ENCODE assay signal across 11 cellular contexts in the genomic region with DNA sequence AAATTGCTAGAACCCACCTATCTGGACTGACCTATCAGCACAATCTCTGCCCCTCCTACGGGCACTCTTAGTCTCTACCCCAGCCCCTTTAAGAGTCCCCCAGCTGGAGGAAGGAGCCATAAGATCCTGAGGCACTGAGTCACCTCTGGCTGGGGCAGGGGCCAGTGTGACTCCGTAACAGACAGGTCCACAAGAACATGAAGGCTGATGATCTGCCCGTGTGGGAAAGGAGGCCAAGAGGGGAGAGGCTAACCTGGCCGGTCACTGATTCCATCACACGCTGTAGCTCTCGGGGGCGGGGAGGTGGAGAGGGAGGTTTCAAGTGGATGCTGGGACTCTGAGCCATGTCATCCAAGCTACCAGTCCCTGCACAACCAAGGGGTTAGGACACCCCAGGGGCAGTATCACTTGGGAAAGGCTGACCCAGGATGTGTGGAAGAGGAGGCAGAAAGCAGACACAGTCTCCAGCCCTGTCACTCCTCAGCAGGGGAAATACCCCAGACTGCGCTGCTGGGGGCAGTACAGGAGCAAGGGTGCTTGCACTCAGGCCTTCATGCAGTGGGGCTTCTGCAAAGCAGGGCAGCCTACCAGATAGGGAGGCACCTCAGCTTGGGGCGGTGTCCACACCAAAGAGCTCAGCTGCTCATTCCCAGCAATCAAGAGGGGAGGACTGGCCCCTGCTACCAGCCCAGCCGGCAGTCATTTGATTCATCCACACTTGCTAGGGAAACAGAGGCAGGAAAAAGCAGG. TPM values are rescaled to one million over a fixed set of nuclear protein-coding genes. Genes with fewer than 3 reads are reported as not detected.
DNase-seq lines count a peak whose midpoint lies in the region; ATAC-seq, FAIRE-seq and TF ChIP-seq lines count a peak whose summit lies in the region.
"Had no signal": no experiment of that assay in that cellular context is flagged by ENCODE, and none has a peak within 500 bp of the region (broad histone marks: within the 10 kb centered on the region; RNA-seq: fewer than 3 reads in every experiment).

No MANE protein-coding gene starts in this region.

- H2BK5ac ChIP-seq in neuronal stem cell (ENCODE audit: low read length): no peak overlapping the region

- no peaks in the 10 kb centered on the region for H3K27me3 Mint-ChIP-seq in CD8-positive, alpha-beta T cell (ENCODE audit: low read depth)
- H3K27me3 Mint-ChIP-seq in activated T-helper 1 cell treated with anti-CD3 and anti-CD28 coated beads, Interleukin-12 subunit alpha, Interleukin-12 subunit beta, Interleukin-2, Interleukin-4 antibody, amounts not matched to agents 30 ng/mL and 10 ng/mL and 1 ng/mL, durations not matched to agents 14 hours and 24 hours and 36 hours (ENCODE audit: insufficient read depth): no peaks in the 10 kb centered on the region
- H3K27me3 Mint-ChIP-seq: brain had no signal

- no peak overlapping the region for H3K4me2 ChIP-seq in GM12878 (ENCODE audit: control insufficient read depth, insufficient read depth)
- no peak overlapping the region for H3K4me2 ChIP-seq in neuronal stem cell (ENCODE audit: insufficient read depth, low read length, poor library complexity, severe bottlenecking)

- H3K27ac Mint-ChIP-seq in CD8-positive, alpha-beta T cell: no peak overlapping the region
- no peak overlapping the region for H3K27ac Mint-ChIP-seq in activated T-helper 1 cell treated with anti-CD3 and anti-CD28 coated beads, Interleukin-12 subunit alpha, Interleukin-12 subunit beta, Interleukin-2, Interleukin-4 antibody, amounts not matched to agents 30 ng/mL and 10 ng/mL and 1 ng/mL, durations not matched to agents 14 hours and 24 hours and 36 hours

- DNase-seq in CD8-positive, alpha-beta T cell: no peak
- DNase-seq in HL-60 (ENCODE audit: low read depth in 1 of 2, low spot score in 1 of 2) (no peak), GM12878 (ENCODE audit: low read depth, low spot score) (no peak), neuronal stem cell (ENCODE audit: low spot score) (no peak), T-helper 2 cell (no peak), GM19238 (ENCODE audit: insufficient read length, low spot score) (no peak)
- no peak for DNase-seq in activated T-helper 1 cell treated with anti-CD3 and anti-CD28 coated beads, Interleukin-12 subunit alpha, Interleukin-12 subunit beta, Interleukin-2, Interleukin-4 antibody, amounts not matched to agents 30 ng/mL and 10 ng/mL and 1 ng/mL, durations not matched to agents 14 hours and 24 hours and 36 hours (ENCODE audit: low spot score)
- DNase-seq: DMS79, MV-4-11 had no signal

- no peak overlapping the region for H3K4ac ChIP-seq in neuronal stem cell (ENCODE audit: low read length)

- no peak for TF ChIP-seq RAD21 in GM12878 (IDR thresholded peaks at IDR 0.05; ENCODE audit: insufficient read depth, low read depth, low read length)

- no peak for TF ChIP-seq EP300 in GM12878 (IDR thresholded peaks at IDR 0.05; ENCODE audit: borderline replicate concordance in 1 of 2, control insufficient read depth in 1 of 2, low read depth in 2 of 2, low read length in 2 of 2)

- TF ChIP-seq CTCF in CD8-positive, alpha-beta T cell (IDR thresholded peaks at IDR 0.05): no peak
- TF ChIP-seq CTCF in HL-60 (IDR thresholded peaks at IDR 0.05; ENCODE audit: insufficient read depth, low read length) (no peak), GM12878 (IDR thresholded peaks at IDR 0.05 in 2 of 3, conservative IDR thresholded peaks at IDR 0.05 in 1 of 3; ENCODE audit: control insufficient read depth in 2 of 3, extremely low read depth in 1 of 3, insufficient read depth in 1 of 3, low read depth in 3 of 3, low read length in 3 of 3) (no peak)

- SMC1A ChIA-PET in GM12878 (lab: Charles Lee; ENCODE audit: uncharacterized antibody, unreplicated experiment): no interaction called here

- H3K9ac ChIP-seq in GM12878 (ENCODE audit: control insufficient read depth, insufficient read depth, low read length): no peak overlapping the region
- no peak overlapping the region for H3K9ac ChIP-seq in neuronal stem cell (ENCODE audit: low read depth, low read length, poor library complexity)

- ATAC-seq in CD8-positive, alpha-beta T cell: peak; percentile 11
- peak; percentile 32; the same call in 2 of the 3 replicates for ATAC-seq in GM12878

- H3K9me3 ChIP-seq in CD8-positive, alpha-beta T cell (ENCODE audit: low read length): no peaks in the 10 kb centered on the region
- no peaks in the 10 kb centered on the region for H3K9me3 ChIP-seq in GM12878 (replicated peaks; ENCODE audit: control insufficient read depth, insufficient read depth, low read length)
- H3K9me3 ChIP-seq in neuronal stem cell (replicated peaks in 1 of 2; ENCODE audit: control insufficient read depth in 2 of 2, insufficient read depth in 1 of 2, low read depth in 1 of 2, low read length in 2 of 2): no peaks in the 10 kb centered on the region

- H4K20me1 ChIP-seq in GM12878 (ENCODE audit: control insufficient read depth, insufficient read depth): no peaks in the 10 kb centered on the region

- FAIRE-seq in GM12878 (lab: Jason Lieb, UNC): no peak
- FAIRE-seq: islet of Langerhans had no signal

- H3K79me1 ChIP-seq in neuronal stem cell (ENCODE audit: low read depth, low read length): peaks cover 5% of the 10 kb centered on the region

- intact Hi-C loops in CD8-positive, alpha-beta T cell (cut with DNase I, micrococcal nuclease): no loop called here
- intact Hi-C loops in GM12878 (cut with micrococcal nuclease; ENCODE audit: unreplicated experiment): no loop called here
- intact Hi-C loops in activated T-helper 1 cell treated with anti-CD3 and anti-CD28 coated beads, Interleukin-12 subunit alpha, Interleukin-12 subunit beta, Interleukin-2, Interleukin-4 antibody, amounts not matched to agents 30 ng/mL and 10 ng/mL and 1 ng/mL, durations not matched to agents 14 hours and 24 hours and 36 hours (cut with micrococcal nuclease): no loop called here

- H3K36me3 ChIP-seq in CD8-positive, alpha-beta T cell (ENCODE audit: insufficient read depth, low read length): peaks cover 28% of the 10 kb centered on the region
- H3K36me3 ChIP-seq in GM12878 (ENCODE audit: control insufficient read depth in 2 of 2, insufficient read depth in 2 of 2, low read length in 1 of 2) (peaks cover 3 to 25% of the 10 kb centered on the region in 2 experiments; a peak in 3 of 4 replicates), neuronal stem cell (replicated peaks in 1 of 2; ENCODE audit: control insufficient read depth in 2 of 2, insufficient read depth in 2 of 2, low read length in 2 of 2) (peaks cover 28 to 55% of the 10 kb centered on the region in 2 donors)

- H3K4me1 ChIP-seq in CD8-positive, alpha-beta T cell (ENCODE audit: insufficient read depth, low read length): peaks cover 41% of the 10 kb centered on the region
- no peaks in the 10 kb centered on the region for H3K4me1 ChIP-seq in GM12878 (ENCODE audit: control insufficient read depth, insufficient read depth, low read length)
- H3K4me1 ChIP-seq in neuronal stem cell (ENCODE audit: control insufficient read depth in 2 of 2, insufficient read depth in 1 of 2, low read depth in 1 of 2, low read length in 2 of 2): peaks cover 2 to 4% of the 10 kb centered on the region in 2 donors

- H4K91ac ChIP-seq in neuronal stem cell (ENCODE audit: low read depth, low read length, poor library complexity): no peak overlapping the region

- no peaks in the 10 kb centered on the region for H3K9me3 Mint-ChIP-seq in CD8-positive, alpha-beta T cell
- H3K9me3 Mint-ChIP-seq in activated T-helper 1 cell treated with anti-CD3 and anti-CD28 coated beads, Interleukin-12 subunit alpha, Interleukin-12 subunit beta, Interleukin-2, Interleukin-4 antibody, amounts not matched to agents 30 ng/mL and 10 ng/mL and 1 ng/mL, durations not matched to agents 14 hours and 24 hours and 36 hours: no peaks in the 10 kb centered on the region
- H3K9me3 Mint-ChIP-seq: brain had no signal

- H2BK12ac ChIP-seq in neuronal stem cell (ENCODE audit: low read length): no peak overlapping the region

- in situ Hi-C loops in GM12878 (cut with MboI): no loop called here

- H2AFZ ChIP-seq in GM12878 (ENCODE audit: control insufficient read depth, low read depth, low read length) (no peak overlapping the region), neuronal stem cell (ENCODE audit: low read length) (no peak overlapping the region)

- RAD21 ChIA-PET in GM12878 (lab: Charles Lee; ENCODE audit: unreplicated experiment): interaction anchor here (0.7 kb wide), 1 partner anchor 48 kb away, joined by 4 read pairs; no protein-coding TSS in a partner anchor

- peak overlapping the region; percentile 19 for H3K18ac ChIP-seq in neuronal stem cell (ENCODE audit: low read length)

- POLR2A ChIA-PET in CD8-positive, alpha-beta T cell (lab: Charles Lee): interaction anchor here (1.3 kb wide), 1 partner anchor 23 kb away, joined by 4 read pairs; a partner anchor contains a TSS
- POLR2A ChIA-PET in GM12878 (lab: Charles Lee): interaction anchor here (0.7 kb wide), 1 partner anchor 562 kb away, joined by 5 read pairs; no protein-coding TSS in a partner anchor

- H3K27me3 ChIP-seq in CD8-positive, alpha-beta T cell (ENCODE audit: insufficient read depth, low read length): no peaks in the 10 kb centered on the region
- H3K27me3 ChIP-seq in HL-60 (ENCODE audit: insufficient read depth, poor library complexity, severe bottlenecking) (no peaks in the 10 kb centered on the region), GM12878 (replicated peaks in 1 of 2; ENCODE audit: control insufficient read depth in 2 of 2, insufficient read depth in 2 of 2, low read length in 1 of 2) (no peaks in the 10 kb centered on the region), neuronal stem cell (ENCODE audit: control insufficient read depth in 3 of 3, insufficient read depth in 3 of 3, low read depth in 1 of 3, low read length in 3 of 3) (no peaks in the 10 kb centered on the region)

- H3K4me3 ChIP-seq in CD8-positive, alpha-beta T cell (ENCODE audit: low read depth, low read length): no peak overlapping the region
- H3K4me3 ChIP-seq in HL-60 (replicated peaks; ENCODE audit: insufficient read depth, low read length): no peak overlapping the region
- no peak overlapping the region for H3K4me3 ChIP-seq in GM12878
- H3K4me3 ChIP-seq in neuronal stem cell (ENCODE audit: low read length in 2 of 2): no peak overlapping the region

- no peak overlapping the region for H3K4me3 Mint-ChIP-seq in CD8-positive, alpha-beta T cell
- no peak overlapping the region for H3K4me3 Mint-ChIP-seq in activated T-helper 1 cell treated with anti-CD3 and anti-CD28 coated beads, Interleukin-12 subunit alpha, Interleukin-12 subunit beta, Interleukin-2, Interleukin-4 antibody, amounts not matched to agents 30 ng/mL and 10 ng/mL and 1 ng/mL, durations not matched to agents 14 hours and 24 hours and 36 hours
- H3K4me3 Mint-ChIP-seq: brain had no signal

- no peak overlapping the region for H3K23ac ChIP-seq in neuronal stem cell (ENCODE audit: low read depth, low read length, poor library complexity)

- TF ChIP-seq POLR2A in GM12878 (IDR thresholded peaks at IDR 0.05; ENCODE audit: low read depth, low read length): no peak

- H2BK120ac ChIP-seq in neuronal stem cell (ENCODE audit: low read depth, low read length): no peak overlapping the region

- H4K8ac ChIP-seq in neuronal stem cell (ENCODE audit: low read depth, low read length): no peak overlapping the region

- no TSS peak for BruUV-seq in GM12878 (replicated peaks; lab: Mats Ljungman, UMichigan)

- H3K14ac ChIP-seq in neuronal stem cell (ENCODE audit: low read length): no peak overlapping the region

- H3K36me3 Mint-ChIP-seq in CD8-positive, alpha-beta T cell: peaks cover 66% of the 10 kb centered on the region
- H3K36me3 Mint-ChIP-seq in activated T-helper 1 cell treated with anti-CD3 and anti-CD28 coated beads, Interleukin-12 subunit alpha, Interleukin-12 subunit beta, Interleukin-2, Interleukin-4 antibody, amounts not matched to agents 30 ng/mL and 10 ng/mL and 1 ng/mL, durations not matched to agents 14 hours and 24 hours and 36 hours (ENCODE audit: low read depth): peaks cover 23% of the 10 kb centered on the region

- CTCF ChIA-PET in CD8-positive, alpha-beta T cell (lab: Charles Lee): interaction anchor here (1.1 kb wide), 1 partner anchor 20 kb away, joined by 6 read pairs; no protein-coding TSS in a partner anchor
- CTCF ChIA-PET in GM12878 (lab: Yijun Ruan, JAX): no interaction called here

- no peaks in the 10 kb centered on the region for H3K79me2 ChIP-seq in GM12878 (ENCODE audit: control insufficient read depth, insufficient read depth, low read length)

- no peak overlapping the region for H2AK5ac ChIP-seq in neuronal stem cell (ENCODE audit: low read depth, low read length)

- H3K27ac ChIP-seq in CD8-positive, alpha-beta T cell (ENCODE audit: low read depth, low read length): no peak overlapping the region
- peak overlapping the region; percentile 88; the same call in 1 of the 2 replicates for H3K27ac ChIP-seq in HL-60 (replicated peaks)
- no peak overlapping the region for H3K27ac ChIP-seq in GM12878 (ENCODE audit: control insufficient read depth, insufficient read depth)
- H3K27ac ChIP-seq in neuronal stem cell (replicated peaks; ENCODE audit: low read length): no peak overlapping the region

- 87% methylated on average over 10 of the region's 10 CpGs for WGBS in GM12878 (ENCODE audit: insufficient coverage, insufficient replicate concordance, low lambda C conversion rate, missing lambda C conversion rate)
- WGBS in neuronal stem cell (ENCODE audit: extremely low coverage in 2 of 2, insufficient read length in 2 of 2, insufficient replicate concordance in 1 of 2), 2 donors: no CpG with 5 or more reads among the region's 10 CpGs

- H2BK15ac ChIP-seq in neuronal stem cell (ENCODE audit: low read length): no peak overlapping the region

- peaks cover 42% of the 10 kb centered on the region for H3K4me1 Mint-ChIP-seq in CD8-positive, alpha-beta T cell (ENCODE audit: low read depth)
- H3K4me1 Mint-ChIP-seq in activated T-helper 1 cell treated with anti-CD3 and anti-CD28 coated beads, Interleukin-12 subunit alpha, Interleukin-12 subunit beta, Interleukin-2, Interleukin-4 antibody, amounts not matched to agents 30 ng/mL and 10 ng/mL and 1 ng/mL, durations not matched to agents 14 hours and 24 hours and 36 hours (ENCODE audit: low read depth): peaks cover 22% of the 10 kb centered on the region

RNA-seq across cellular contexts. Expression of a gene that starts 22.3 kb away (rescaled TPM):
- total RNA-seq in CD8-positive, alpha-beta T cell: 10 to 100 TPM; 33.4 to 36.9 TPM
- total RNA-seq in GM12878 (2013; cell fraction: nucleolus; rRNA removed): 47.7 and 48.5 TPM in 2 replicates
- total RNA-seq in GM12878 (2014; rRNA removed): 15.2 and 18.2 TPM in 2 replicates
- 11.4 and 13.8 TPM in 2 replicates for total RNA-seq in GM12878 (2014; rRNA removed; fragmentation: Illumina TruSeq; extraction: Trizol)
- 43.4 and 45.5 TPM in 2 replicates for total RNA-seq in GM12878 (2021)
- 20.2 TPM for polyA plus RNA-seq in GM12878 (2011; ENCODE audit: low read depth)
- polyA plus RNA-seq in GM12878 (2011; rRNA removed): 5.8 and 17.6 TPM in 2 replicates
- polyA plus RNA-seq in GM12878 (2011; cell fraction: cytosol; rRNA removed): 17.9 and 20.7 TPM in 2 replicates
- 17.5 and 25.1 TPM in 2 replicates for polyA plus RNA-seq in GM12878 (2011; cell fraction: nucleus; rRNA removed)
- 28.2 and 31.4 TPM in 2 replicates for polyA plus RNA-seq in GM12878 (2012)
- 17.1 and 32.2 TPM in 2 replicates for polyA plus RNA-seq in GM12878 (2014; fragmentation: Illumina TruSeq; extraction: Trizol)
- polyA plus RNA-seq in GM12878 (2014; fragmentation: Nextera tagmentation; extraction: Ambion mirVana): 1 to 10 TPM; 4.3 to 9.4 TPM
- polyA plus RNA-seq in GM12878 (2014; rRNA removed): 28.1 and 32.7 TPM in 2 replicates
- 10 to 100 TPM; 32.6 to 36.6 TPM for polyA plus RNA-seq in GM12878 (2016; fragmentation: Nextera tagmentation; extraction: Ambion mirVana)
- 36.6 and 45.1 TPM in 2 replicates for polyA minus RNA-seq in GM12878 (2011; rRNA and poly(A)+ RNA removed)
- polyA minus RNA-seq in GM12878 (2011; cell fraction: cytosol; rRNA and poly(A)+ RNA removed): 20.8 and 25.3 TPM in 2 replicates
- polyA minus RNA-seq in GM12878 (2011; cell fraction: nucleus; rRNA and poly(A)+ RNA removed): 13.4 and 22.6 TPM in 2 replicates
- polyA plus RNA-seq in neuronal stem cell (2013, experiment 1 of 2): 14.9 TPM
- 16.1 TPM for polyA plus RNA-seq in neuronal stem cell (2013, experiment 2 of 2)
- 69.8 and 71.7 TPM in 2 replicates for total RNA-seq in activated T-helper 1 cell treated with anti-CD3 and anti-CD28 coated beads, Interleukin-12 subunit alpha, Interleukin-12 subunit beta, Interleukin-2, Interleukin-4 antibody, amounts not matched to agents 30 ng/mL and 10 ng/mL and 1 ng/mL, durations not matched to agents 14 hours and 24 hours and 36 hours

RNA-seq across cellular contexts. Expression of a gene that starts 22.7 kb away (rescaled TPM):
- total RNA-seq in CD8-positive, alpha-beta T cell: 10 to 100 TPM; 24.0 to 24.3 TPM
- 26.9 and 27.5 TPM in 2 replicates for total RNA-seq in GM12878 (2013; cell fraction: nucleolus; rRNA removed)
- total RNA-seq in GM12878 (2014; rRNA removed) (7.9 and 8.4 TPM in 2 replicates), GM12878 (2014; rRNA removed; fragmentation: Illumina TruSeq; extraction: Trizol) (5.9 and 6.3 TPM in 2 replicates), GM12878 (2021) (11.3 and 12.1 TPM in 2 replicates)
- polyA plus RNA-seq in GM12878 (2011; ENCODE audit: low read depth): 6.4 TPM
- polyA plus RNA-seq in GM12878 (2011; rRNA removed) (3.1 and 5.9 TPM in 2 replicates), GM12878 (2014; fragmentation: Illumina TruSeq; extraction: Trizol) (1.4 and 4.3 TPM in 2 replicates), GM12878 (2014; fragmentation: Nextera tagmentation; extraction: Ambion mirVana) (under 1 TPM; 0.19 to 0.35 TPM), GM12878 (2014; rRNA removed) (8.0 and 8.8 TPM in 2 replicates), GM12878 (2016; fragmentation: Nextera tagmentation; extraction: Ambion mirVana) (10 to 100 TPM in 1 of 2 experiments, 1 to 10 TPM in 1; 9.2 to 10.3 TPM)
- 7.2 and 7.8 TPM in 2 replicates for polyA plus RNA-seq in GM12878 (2011; cell fraction: cytosol; rRNA removed)
- 18.9 and 20.2 TPM in 2 replicates for polyA plus RNA-seq in GM12878 (2011; cell fraction: nucleus; rRNA removed)
- 8.8 and 9.4 TPM in 2 replicates for polyA plus RNA-seq in GM12878 (2012)
- polyA minus RNA-seq in GM12878 (2011; rRNA and poly(A)+ RNA removed): 5.9 and 9.5 TPM in 2 replicates
- polyA minus RNA-seq in GM12878 (2011; cell fraction: cytosol; rRNA and poly(A)+ RNA removed): 4.1 and 7.4 TPM in 2 replicates
- 11.6 and 21.4 TPM in 2 replicates for polyA minus RNA-seq in GM12878 (2011; cell fraction: nucleus; rRNA and poly(A)+ RNA removed)
- polyA plus RNA-seq in neuronal stem cell (2013, experiment 1 of 2): 4.8 TPM
- polyA plus RNA-seq in neuronal stem cell (2013, experiment 2 of 2): 5.0 TPM
- total RNA-seq in activated T-helper 1 cell treated with anti-CD3 and anti-CD28 coated beads, Interleukin-12 subunit alpha, Interleukin-12 subunit beta, Interleukin-2, Interleukin-4 antibody, amounts not matched to agents 30 ng/mL and 10 ng/mL and 1 ng/mL, durations not matched to agents 14 hours and 24 hours and 36 hours: 12.9 and 13.9 TPM in 2 replicates

RNA-seq across cellular contexts. Expression of a gene that starts 40.8 kb away (rescaled TPM):
- total RNA-seq in CD8-positive, alpha-beta T cell: not detected
- total RNA-seq in GM12878 (2013; cell fraction: nucleolus; rRNA removed): 0.46 TPM in 1 of 2 replicates, not detected in the other
- total RNA-seq in GM12878 (2014; rRNA removed) (0.23 TPM in 1 of 2 replicates, not detected in the other), GM12878 (2014; rRNA removed; fragmentation: Illumina TruSeq; extraction: Trizol) (not detected in 2 replicates), GM12878 (2021) (0.32 and 0.72 TPM in 2 replicates)
- polyA plus RNA-seq in GM12878 (2011; ENCODE audit: low read depth): not detected
- polyA plus RNA-seq in GM12878 (2011; rRNA removed) (not detected in 2 replicates), GM12878 (2014; fragmentation: Illumina TruSeq; extraction: Trizol) (not detected in 2 replicates), GM12878 (2014; fragmentation: Nextera tagmentation; extraction: Ambion mirVana) (not detected), GM12878 (2014; rRNA removed) (not detected in 2 replicates), GM12878 (2016; fragmentation: Nextera tagmentation; extraction: Ambion mirVana) (not detected)
- polyA plus RNA-seq in GM12878 (2011; cell fraction: cytosol; rRNA removed): 0.06 and 0.07 TPM in 2 replicates
- polyA plus RNA-seq in GM12878 (2011; cell fraction: nucleus; rRNA removed): 0.12 TPM in 1 of 2 replicates, not detected in the other
- not detected in 2 replicates for polyA plus RNA-seq in GM12878 (2012)
- not detected in 2 replicates for polyA minus RNA-seq in GM12878 (2011; rRNA and poly(A)+ RNA removed)
- polyA minus RNA-seq in GM12878 (2011; cell fraction: cytosol; rRNA and poly(A)+ RNA removed): not detected in 2 replicates
- not detected in 2 replicates for polyA minus RNA-seq in GM12878 (2011; cell fraction: nucleus; rRNA and poly(A)+ RNA removed)
- not detected for polyA plus RNA-seq in neuronal stem cell (2013, experiment 1 of 2)
- not detected for polyA plus RNA-seq in neuronal stem cell (2013, experiment 2 of 2)
- not detected in 2 replicates for total RNA-seq in activated T-helper 1 cell treated with anti-CD3 and anti-CD28 coated beads, Interleukin-12 subunit alpha, Interleukin-12 subunit beta, Interleukin-2, Interleukin-4 antibody, amounts not matched to agents 30 ng/mL and 10 ng/mL and 1 ng/mL, durations not matched to agents 14 hours and 24 hours and 36 hours
